9 cellular contexts compared by ENCODE assay signal in genomic region chrX:40573763-40574162, GRCh38. TPM values are rescaled to one million over a fixed set of nuclear protein-coding genes. Genes with fewer than 3 reads are reported as not detected.
DNase-seq lines count a peak whose midpoint lies in the region; ATAC-seq, FAIRE-seq and TF ChIP-seq lines count a peak whose summit lies in the region.
"Had no signal": no experiment of that assay in that cellular context is flagged by ENCODE, and none has a peak within 500 bp of the region (broad histone marks: within the 10 kb centered on the region; RNA-seq: fewer than 3 reads in every experiment).

No MANE protein-coding gene starts in this region.

- ATAC-seq in A549 (peak; percentile 71 to 82; a peak in 4 of 6 replicates), HG02852 (IDR thresholded peaks at IDR 0.05; ENCODE audit: unreplicated experiment) (no peak)

- no peaks in the 10 kb centered on the region for H3K4me1 ChIP-seq in A549

- no peak overlapping the region for H3K27ac ChIP-seq in A549

- no peak overlapping the region for H3K4me2 ChIP-seq in A549

- intact Hi-C loops in lower leg skin (cut with DNase I; ENCODE audit: low total_unique reads) = no loop called here

- TF ChIP-seq POLR2A in A549 (IDR thresholded peaks at IDR 0.05; ENCODE audit: low read length) = no peak
- TF ChIP-seq POLR2A in lower leg skin (IDR thresholded peaks at IDR 0.05) = no peak
- no peak for TF ChIP-seq POLR2A in H54 (IDR thresholded peaks at IDR 0.05; ENCODE audit: low read depth, low read length)

- H3K9me3 ChIP-seq in A549 = no peaks in the 10 kb centered on the region

- CTCF ChIA-PET in A549 (lab: Yijun Ruan, JAX) = interaction anchor here (0.7 to 1.7 kb wide), 6 partner anchors 9 to 522 kb away, joined by 3 to 5 read pairs (median 4); no protein-coding TSS in a partner anchor

- TF ChIP-seq EP300 in A549 (IDR thresholded peaks at IDR 0.05) = no peak

- FAIRE-seq in A549 (lab: Jason Lieb, UNC) (peak; percentile 13), RCC 7860 (lab: Jason Lieb, UNC) (peak; percentile 5), H54 (lab: Jason Lieb, UNC) (no peak)

- POLR2A ChIA-PET in A549 (lab: Yijun Ruan, JAX) = interaction anchor here (0.7 kb wide), 1 partner anchor 1028 kb away, joined by 4 read pairs; no protein-coding TSS in a partner anchor

- 6% methylated on average over 2 of the region's 2 CpGs for WGBS in A549 (ENCODE audit: missing lambda C conversion rate)
- 43 to 60% methylated on average over 2 of the region's 2 CpGs for WGBS in lower leg skin, 2 donors

- peak; percentile 38 to 53; a peak in 4 of 5 replicates for TF ChIP-seq RAD21 in A549 (conservative IDR thresholded peaks at IDR 0.05 in 1 of 2, IDR thresholded peaks at IDR 0.05 in 1 of 2)

- peak in 1 of 2 experiments; percentile 54 for DNase-seq in A549 (ENCODE audit: low read depth in 1 of 2, low spot score in 1 of 2)
- DNase-seq in RCC 7860 (ENCODE audit: low spot score) = no peak
- peak; percentile 37 for DNase-seq in dermis blood vessel endothelial cell
- no peak for DNase-seq in lower leg skin (ENCODE audit: low spot score in 2 of 2)
- DNase-seq in mucosa of gallbladder (ENCODE audit: low spot score) = no peak
- no peak for DNase-seq in H54 (ENCODE audit: insufficient read length, low spot score)

- H3K4me3 ChIP-seq in A549 (no peak overlapping the region), lower leg skin (ENCODE audit: low read depth, poor library complexity, severe bottlenecking) (no peak overlapping the region)

- TF ChIP-seq CTCF in A549 (IDR thresholded peaks at IDR 0.05) (peak; percentile 67), GM12874 (IDR thresholded peaks at IDR 0.05; ENCODE audit: insufficient read depth, low read depth, low read length) (peak; percentile 51; the same call in 1 of the 2 replicates), lower leg skin (IDR thresholded peaks at IDR 0.05) (no peak)

TF ChIP-seq in A549, 52 proteins besides CTCF, POLR2A, EP300 and RAD21:
- TF ChIP-seq ZC3H11A (IDR thresholded peaks at IDR 0.05) = no peak
- TF ChIP-seq SMC3 (IDR thresholded peaks at IDR 0.05) = peak; percentile 52

RNA-seq across cellular contexts. Expression of gene ATP6AP2, which starts 7.0 kb away (rescaled TPM):
- polyA plus RNA-seq in A549 (2011; rRNA removed) (202 and 306 TPM in 2 replicates), A549 (2017; fragmentation: RNase III; extraction: RNeasy Plus Mini Kit Qiagen cat#74134 plus additional on column Dnase treatment) (118 to 141 TPM (median 133 TPM) in 3 replicates)
- 43.0 and 57.1 TPM in 2 replicates for polyA plus RNA-seq in A549 (2012; cell fraction: cytosol; rRNA removed)
- polyA plus RNA-seq in A549 (2012; cell fraction: nucleus; rRNA removed) = 46.9 and 59.4 TPM in 2 replicates
- 86.5 and 94.1 TPM in 2 replicates for polyA minus RNA-seq in A549 (2011; rRNA and poly(A)+ RNA removed)
- total RNA-seq in dermis blood vessel endothelial cell (82.0 and 101 TPM in 2 replicates), lower leg skin (100 to 1,000 TPM in 3 of 4 donors, 10 to 100 TPM in 1; 92.6 to 141 (median 122) TPM), mucosa of gallbladder (111 TPM)

RNA-seq across cellular contexts. Expression of gene MPC1L, which starts 49.5 kb away (rescaled TPM):
- polyA plus RNA-seq in A549 (2011; rRNA removed) (not detected in 2 replicates), A549 (2017; fragmentation: RNase III; extraction: RNeasy Plus Mini Kit Qiagen cat#74134 plus additional on column Dnase treatment) (not detected in 3 replicates)
- not detected in 2 replicates for polyA plus RNA-seq in A549 (2012; cell fraction: cytosol; rRNA removed)
- 0.20 TPM in 1 of 2 replicates, not detected in the other for polyA plus RNA-seq in A549 (2012; cell fraction: nucleus; rRNA removed)
- not detected in 2 replicates for polyA minus RNA-seq in A549 (2011; rRNA and poly(A)+ RNA removed)
- total RNA-seq in dermis blood vessel endothelial cell (not detected in 2 replicates), lower leg skin (not detected), mucosa of gallbladder (not detected)
- total RNA-seq: activated naive CD4-positive, alpha-beta T cell treated with anti-CD3 and anti-CD28 coated beads, Interleukin-2, amount 50 U/mL, for 72 hours had no signal

Comparison
In these comparisons a context has a peak if more than half of its experiments do, and no peak if none do; other contexts are left out.
1. CTCF ChIP-seq: peak in A549 (single experiment) and GM12874 (single experiment); none in lower leg skin (0 of 3).